Comparison of ENCODE assay signal across 8 cellular contexts in the genomic region with DNA sequence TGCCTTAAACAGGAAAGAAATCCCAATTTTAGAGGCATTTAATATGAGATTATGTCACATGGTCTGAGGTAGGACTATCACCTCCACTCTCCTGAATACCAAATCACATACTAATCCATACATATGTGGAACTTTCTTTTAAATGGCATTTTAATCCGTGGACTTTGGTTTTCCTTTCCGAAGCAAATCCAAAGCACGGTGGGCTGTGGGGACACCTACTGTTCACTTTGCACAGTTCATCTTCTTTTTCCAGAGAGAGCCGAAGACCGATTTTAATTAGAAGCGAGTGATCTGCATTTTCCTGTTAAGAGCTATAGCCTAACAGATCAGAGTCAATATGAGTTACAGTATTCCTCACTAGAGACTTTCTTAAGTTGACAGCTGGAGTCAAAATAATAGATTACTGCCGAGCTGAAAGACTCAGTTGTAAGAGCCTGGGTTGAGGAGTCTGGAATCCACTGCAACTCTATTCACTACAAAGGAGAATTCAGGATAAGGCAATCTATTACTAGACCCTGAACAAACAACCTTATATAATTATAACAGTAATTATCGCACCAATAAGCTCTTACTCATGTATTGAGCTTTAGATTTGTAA.
DNase-seq lines count a peak whose midpoint lies in the region; ATAC-seq and TF ChIP-seq lines count a peak whose summit lies in the region.

No MANE protein-coding gene starts in this region.

- H3K27me3 Mint-ChIP-seq in CD14-positive monocyte (ENCODE audit: low read depth in 3 of 3) = peaks cover 0 to 9% (median 3%) of the 10 kb centered on the region in 3 donors

- H3K36me3 Mint-ChIP-seq in CD14-positive monocyte = no peaks in the 10 kb centered on the region

- no peaks in the 10 kb centered on the region for H4K20me1 ChIP-seq in OCI-LY1 (ENCODE audit: insufficient read depth, low read length)

- no peak overlapping the region for H3K4me2 ChIP-seq in OCI-LY1 (ENCODE audit: low read length)

- H3K79me2 ChIP-seq in OCI-LY1 (ENCODE audit: insufficient read depth, low read length) = no peaks in the 10 kb centered on the region

- H3K36me3 ChIP-seq in OCI-LY1 (ENCODE audit: insufficient read depth, low read length) = no peaks in the 10 kb centered on the region

- no peaks in the 10 kb centered on the region for H3K4me1 Mint-ChIP-seq in CD14-positive monocyte

- no peaks in the 10 kb centered on the region for H3F3A ChIP-seq in OCI-LY1 (ENCODE audit: insufficient read depth, low read length)

- peak; percentile 74 for ATAC-seq in GM18502 (IDR thresholded peaks at IDR 0.05; ENCODE audit: poor library complexity, unreplicated experiment)
- peak; percentile 44 for ATAC-seq in omental fat pad (ENCODE audit: low FRiP score)

- H3K4me3 ChIP-seq in OCI-LY1 (ENCODE audit: low read depth, low read length, poor library complexity, severe bottlenecking) = no peak overlapping the region
- no peak overlapping the region for H3K4me3 ChIP-seq in epithelial cell of proximal tubule (ENCODE audit: low read depth, low read length)

- intact Hi-C loops in CD14-positive monocyte (cut with micrococcal nuclease) = no loop called here

- peak; percentile 39 for TF ChIP-seq CTCF in CD14-positive monocyte (IDR thresholded peaks at IDR 0.05)
- peak; percentile 65 for TF ChIP-seq CTCF in OCI-LY1 (IDR thresholded peaks at IDR 0.05; ENCODE audit: low read length)
- TF ChIP-seq CTCF in epithelial cell of proximal tubule (conservative IDR thresholded peaks at IDR 0.05; ENCODE audit: low read depth, low read length) = peak; percentile 89
- peak in 1 of 3 donors; percentile 7 for TF ChIP-seq CTCF in omental fat pad (IDR thresholded peaks at IDR 0.05)

- no peak overlapping the region for H3K27ac ChIP-seq in OCI-LY1 (ENCODE audit: low read depth, low read length, poor library complexity, severe bottlenecking)

- no peaks in the 10 kb centered on the region for H3K4me1 ChIP-seq in OCI-LY1 (ENCODE audit: insufficient read depth, low read length, severe bottlenecking)

- no peak overlapping the region for H3K27ac Mint-ChIP-seq in CD14-positive monocyte

- H3K27me3 ChIP-seq in OCI-LY1 (ENCODE audit: insufficient read depth, low read length) = no peaks in the 10 kb centered on the region

- no peak overlapping the region for H2AFZ ChIP-seq in OCI-LY1 (ENCODE audit: low read length)

- H3K9me3 ChIP-seq in OCI-LY1 (ENCODE audit: low read length) = no peaks in the 10 kb centered on the region

- no peak overlapping the region for H3K9ac ChIP-seq in OCI-LY1 (ENCODE audit: low read length)

- no peaks in the 10 kb centered on the region for H3K9me3 Mint-ChIP-seq in CD14-positive monocyte

- H3K4me3 Mint-ChIP-seq in CD14-positive monocyte = no peak overlapping the region

- no peaks in the 10 kb centered on the region for H3K9me2 ChIP-seq in OCI-LY1 (ENCODE audit: low read depth, low read length)

- DNase-seq in CD14-positive monocyte (ENCODE audit: low spot score) (no peak), epithelial cell of proximal tubule (ENCODE audit: low read depth) (no peak), omental fat pad (ENCODE audit: low spot score) (no peak), occipital lobe (lab: John Stamatoyannopoulos, UW) (no peak), GDM1 (lab: John Stamatoyannopoulos, UW) (no peak), SKM-1 treated with dmso at 0.1 percent for 144 hours (lab: John Stamatoyannopoulos, UW; ENCODE audit: unreplicated experiment) (no peak)
